11 cellular contexts compared by ENCODE assay signal in the genomic region with DNA sequence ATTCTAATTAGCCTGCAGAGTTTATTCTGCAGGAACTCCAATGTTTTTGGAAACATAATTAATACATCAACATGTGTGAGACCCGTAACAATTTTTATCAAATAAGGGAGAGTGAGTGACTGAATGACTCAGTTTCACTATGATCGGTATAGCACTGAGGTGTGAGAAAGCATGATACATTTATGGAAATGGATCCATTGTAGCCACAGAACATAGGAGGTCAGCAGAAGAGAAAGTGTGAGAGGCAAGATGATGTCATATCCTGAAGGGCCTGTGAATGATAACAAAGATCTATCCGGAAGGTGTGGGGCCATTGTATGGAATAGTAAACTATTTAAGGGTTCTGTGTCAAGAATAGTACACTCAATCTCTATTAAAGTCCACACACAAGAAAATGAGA.
A peak's percentile ranks its signal among the peaks of the same experiment; 100 is the strongest.
DNase-seq lines count a peak whose midpoint lies in the region; ATAC-seq and TF ChIP-seq lines count a peak whose summit lies in the region.
"Had no signal": no experiment of that assay in that cellular context is flagged by ENCODE, and none has a peak within 500 bp of the region (broad histone marks: within the 10 kb centered on the region; RNA-seq: fewer than 3 reads in every experiment).

No MANE protein-coding gene starts in this region.

- DNase-seq in pulmonary artery endothelial cell (ENCODE audit: low read depth, low spot score) (peak; percentile 41), Calu3 (no peak), EL (no peak)
- DNase-seq in effector CD8-positive, alpha-beta T cell (lab: John Stamatoyannopoulos, UW): no peak
- DNase-seq: activated naive CD4-positive, alpha-beta T cell treated with anti-CD3 and anti-CD28 coated beads for 36 hours; NCI-H1694; nephron progenitor cell; WERI-Rb-1 had no signal

- intact Hi-C loops in Calu3 (cut with micrococcal nuclease; ENCODE audit: unreplicated experiment): no loop called here

- no peak overlapping the region for H3K4me3 Mint-ChIP-seq in Calu3 (ENCODE audit: low read depth, unreplicated experiment)
- H3K4me3 Mint-ChIP-seq: activated naive CD4-positive, alpha-beta T cell treated with anti-CD3 and anti-CD28 coated beads for 36 hours; nephron progenitor cell had no signal

- peaks cover 6% of the 10 kb centered on the region for H3K9me3 Mint-ChIP-seq in Calu3 (ENCODE audit: low read depth, unreplicated experiment)
- H3K9me3 Mint-ChIP-seq: nephron progenitor cell had no signal

- TF ChIP-seq CTCF in Calu3 (IDR thresholded peaks at IDR 0.05; ENCODE audit: unreplicated experiment): no peak

- CTCF ChIA-PET in Calu3 (lab: Charles Lee): interaction anchor here (0.6 kb wide), 1 partner anchor 32 kb away, joined by 5 read pairs; no protein-coding TSS in a partner anchor

- H3K4me1 Mint-ChIP-seq in Calu3 (ENCODE audit: low read depth, unreplicated experiment): no peaks in the 10 kb centered on the region

- H3K36me3 Mint-ChIP-seq in Calu3 (ENCODE audit: insufficient read depth, unreplicated experiment): no peaks in the 10 kb centered on the region

- BruUV-seq in Calu3 (replicated peaks; lab: Mats Ljungman, UMichigan): no TSS peak

- H3K27me3 Mint-ChIP-seq in Calu3 (ENCODE audit: unreplicated experiment): no peaks in the 10 kb centered on the region

- peak; percentile 96 for ATAC-seq in GM19023 (IDR thresholded peaks at IDR 0.05; ENCODE audit: unreplicated experiment)
- peak; percentile 92 for ATAC-seq in GM21717 (IDR thresholded peaks at IDR 0.05; ENCODE audit: unreplicated experiment)
- ATAC-seq in HG03175 (IDR thresholded peaks at IDR 0.05; ENCODE audit: unreplicated experiment): peak; percentile 98

- H3K27ac Mint-ChIP-seq in Calu3 (ENCODE audit: unreplicated experiment): no peak overlapping the region
- H3K27ac Mint-ChIP-seq: activated naive CD4-positive, alpha-beta T cell treated with anti-CD3 and anti-CD28 coated beads for 36 hours; nephron progenitor cell had no signal
